ENCODE assay signal across 26 cellular contexts in genomic region chr3:129308636-129309035, GRCh38. TPM values are rescaled to one million over a fixed set of nuclear protein-coding genes. Genes with fewer than 3 reads are reported as not detected.
A peak's percentile ranks its signal among the peaks of the same experiment; 100 is the strongest.
DNase-seq lines count a peak whose midpoint lies in the region; ATAC-seq and TF ChIP-seq lines count a peak whose summit lies in the region.
"Had no signal": no experiment of that assay in that cellular context is flagged by ENCODE, and none has a peak within 500 bp of the region (broad histone marks: within the 10 kb centered on the region; RNA-seq: fewer than 3 reads in every experiment).

No MANE protein-coding gene starts in this region.

- H3K27ac Mint-ChIP-seq in activated CD4-positive, alpha-beta T cell treated with anti-CD3 and anti-CD28 coated beads, Interleukin-2, amount 10 ng/mL, durations not matched to agents 24 days and 14 days = peak overlapping the region; percentile 18
- H3K27ac Mint-ChIP-seq in CD4-positive, alpha-beta T cell = peak overlapping the region; percentile 6
- peak overlapping the region; percentile 34 for H3K27ac Mint-ChIP-seq in activated T-helper 17 cell treated with anti-CD3 and anti-CD28 coated beads, Interleukin-2, amount 50 U/mL, for 72 hours
- H3K27ac Mint-ChIP-seq: activated B cell treated with CpG ODN at 0.5 μM for 24 hours, CD14-positive monocyte, natural killer cell had no signal

- no peaks in the 10 kb centered on the region for H3K9me3 Mint-ChIP-seq in activated CD4-positive, alpha-beta T cell treated with anti-CD3 and anti-CD28 coated beads, Interleukin-2, amount 10 ng/mL, durations not matched to agents 24 days and 14 days
- H3K9me3 Mint-ChIP-seq in CD4-positive, alpha-beta T cell = no peaks in the 10 kb centered on the region
- no peaks in the 10 kb centered on the region for H3K9me3 Mint-ChIP-seq in activated T-helper 17 cell treated with anti-CD3 and anti-CD28 coated beads, Interleukin-2, amount 50 U/mL, for 72 hours
- H3K9me3 Mint-ChIP-seq: activated B cell treated with CpG ODN at 0.5 μM for 24 hours, CD14-positive monocyte, immature natural killer cell, natural killer cell had no signal

- no peak for ATAC-seq in CD4-positive, alpha-beta T cell (ENCODE audit: poor library complexity)
- ATAC-seq in HG02938 (IDR thresholded peaks at IDR 0.05; ENCODE audit: unreplicated experiment) = peak; percentile 38
- ATAC-seq in activated T-helper 17 cell treated with anti-CD3 and anti-CD28 coated beads, Interleukin-2, amount 50 U/mL, for 72 hours (replicated peaks) = peak; percentile 30
- ATAC-seq: left cardiac atrium, natural killer cell, sciatic nerve had no signal

- no peaks in the 10 kb centered on the region for H3K9me3 ChIP-seq in CD4-positive, alpha-beta T cell (ENCODE audit: control insufficient read depth, low read length)
- no peaks in the 10 kb centered on the region for H3K9me3 ChIP-seq in SJCRH30 (replicated peaks)
- H3K9me3 ChIP-seq: colonic mucosa, HAP-1, prostate gland, SJSA1, tibial nerve had no signal

- H3K4me3 ChIP-seq in SJCRH30 = no peak overlapping the region
- H3K4me3 ChIP-seq: colonic mucosa, HAP-1, lung, prostate gland, SJSA1, tibial nerve had no signal

- no peaks in the 10 kb centered on the region for H3K4me1 ChIP-seq in SJCRH30
- H3K4me1 ChIP-seq: colonic mucosa, HAP-1, prostate gland had no signal

- H3K27ac ChIP-seq in CD4-positive, alpha-beta T cell (ENCODE audit: low read depth, low read length) = no peak overlapping the region
- H3K27ac ChIP-seq in SJCRH30 = no peak overlapping the region
- H3K27ac ChIP-seq: colonic mucosa, SJSA1, tibial nerve had no signal

- TF ChIP-seq CTCF in CD4-positive, alpha-beta T cell (IDR thresholded peaks at IDR 0.05) = no peak

- no peak overlapping the region for H3K4me3 Mint-ChIP-seq in activated CD4-positive, alpha-beta T cell treated with anti-CD3 and anti-CD28 coated beads, Interleukin-2, amount 10 ng/mL, durations not matched to agents 24 days and 14 days
- H3K4me3 Mint-ChIP-seq in CD4-positive, alpha-beta T cell = no peak overlapping the region
- no peak overlapping the region for H3K4me3 Mint-ChIP-seq in activated T-helper 17 cell treated with anti-CD3 and anti-CD28 coated beads, Interleukin-2, amount 50 U/mL, for 72 hours
- H3K4me3 Mint-ChIP-seq: activated B cell treated with CpG ODN at 0.5 μM for 24 hours, CD14-positive monocyte, immature natural killer cell, natural killer cell had no signal

- CTCF ChIA-PET in CD4-positive, alpha-beta T cell (lab: Charles Lee) = interaction anchor here (0.7 to 1.5 kb wide), 2 partner anchors 8 to 338 kb away, joined by 3 read pairs; a partner anchor contains a TSS

- no peaks in the 10 kb centered on the region for H3K27me3 ChIP-seq in CD4-positive, alpha-beta T cell (ENCODE audit: control insufficient read depth, insufficient read depth, low read length)
- H3K27me3 ChIP-seq in SJCRH30 = no peaks in the 10 kb centered on the region
- H3K27me3 ChIP-seq: colonic mucosa, tibial nerve had no signal

- intact Hi-C loops in activated CD4-positive, alpha-beta T cell treated with anti-CD3 and anti-CD28 coated beads, Interleukin-2, amount 10 ng/mL, durations not matched to agents 24 days and 14 days (cut with micrococcal nuclease) = loop anchor here (1.0 to 5.0 kb wide), 2 partner anchors 8 to 186 kb away; partner anchors contain the start of gene RAB43
- intact Hi-C loops in CD4-positive, alpha-beta T cell (cut with DNase I, micrococcal nuclease) = no loop called here

- peaks cover 54% of the 10 kb centered on the region for H3K4me1 Mint-ChIP-seq in activated CD4-positive, alpha-beta T cell treated with anti-CD3 and anti-CD28 coated beads, Interleukin-2, amount 10 ng/mL, durations not matched to agents 24 days and 14 days
- H3K4me1 Mint-ChIP-seq in CD4-positive, alpha-beta T cell (ENCODE audit: low read depth) = peaks cover 40% of the 10 kb centered on the region
- peaks cover 21% of the 10 kb centered on the region for H3K4me1 Mint-ChIP-seq in activated T-helper 17 cell treated with anti-CD3 and anti-CD28 coated beads, Interleukin-2, amount 50 U/mL, for 72 hours

- H3K27me3 Mint-ChIP-seq in activated CD4-positive, alpha-beta T cell treated with anti-CD3 and anti-CD28 coated beads, Interleukin-2, amount 10 ng/mL, durations not matched to agents 24 days and 14 days = no peaks in the 10 kb centered on the region
- no peaks in the 10 kb centered on the region for H3K27me3 Mint-ChIP-seq in CD4-positive, alpha-beta T cell
- H3K27me3 Mint-ChIP-seq in activated T-helper 17 cell treated with anti-CD3 and anti-CD28 coated beads, Interleukin-2, amount 50 U/mL, for 72 hours = no peaks in the 10 kb centered on the region
- H3K27me3 Mint-ChIP-seq: activated B cell treated with CpG ODN at 0.5 μM for 24 hours had no signal

- POLR2A ChIA-PET in CD4-positive, alpha-beta T cell (lab: Charles Lee) = interaction anchor here (0.6 kb wide), 1 partner anchor 7 kb away, joined by 3 read pairs; a partner anchor contains a TSS

- peaks cover 26% of the 10 kb centered on the region for H3K36me3 Mint-ChIP-seq in activated CD4-positive, alpha-beta T cell treated with anti-CD3 and anti-CD28 coated beads, Interleukin-2, amount 10 ng/mL, durations not matched to agents 24 days and 14 days (ENCODE audit: low read depth)
- H3K36me3 Mint-ChIP-seq in CD4-positive, alpha-beta T cell (ENCODE audit: low read depth) = peaks cover 34% of the 10 kb centered on the region
- H3K36me3 Mint-ChIP-seq in activated T-helper 17 cell treated with anti-CD3 and anti-CD28 coated beads, Interleukin-2, amount 50 U/mL, for 72 hours (ENCODE audit: low read depth) = peaks cover 37% of the 10 kb centered on the region
- H3K36me3 Mint-ChIP-seq: natural killer cell had no signal

- peaks cover 4% of the 10 kb centered on the region for H3K36me3 ChIP-seq in SJCRH30
- H3K36me3 ChIP-seq: colonic mucosa, prostate gland had no signal

- no peak for DNase-seq in activated CD4-positive, alpha-beta T cell treated with anti-CD3 and anti-CD28 coated beads, Interleukin-2, amount 10 ng/mL, durations not matched to agents 24 days and 14 days
- DNase-seq in activated CD4-positive, alpha-beta T cell treated with anti-CD3 and anti-CD28 coated beads, Interleukin-2, amount 50 U/mL, for 48 hours = no peak
- no peak for DNase-seq in CD4-positive, alpha-beta T cell
- DNase-seq in hepatic stellate cell (ENCODE audit: low spot score) (no peak), SJCRH30 (no peak), activated gamma-delta T cell treated with Interleukin-2 at 50 U/mL for 16 hours (no peak)
- DNase-seq: activated B cell treated with CpG ODN at 0.5 μM for 24 hours; colonic mucosa; effector CD4-positive, alpha-beta T cell; immature natural killer cell; left cardiac atrium; natural killer cell; NCI-H1436 treated with DMSO at 0.1 percent for 48 hours; NCI-H226; NCI-H69; nucleus accumbens; T-helper 1 cell had no signal

RNA-seq across cellular contexts. Expression of gene HMCES, which starts 30.0 kb away (rescaled TPM):
- 58.3 and 62.6 TPM in 2 replicates for total RNA-seq in activated CD4-positive, alpha-beta T cell treated with anti-CD3 and anti-CD28 coated beads, Interleukin-2, amount 10 ng/mL, durations not matched to agents 24 days and 14 days
- total RNA-seq in CD4-positive, alpha-beta T cell = 10 to 100 TPM; 63.5 to 64.0 TPM
- total RNA-seq in activated T-helper 17 cell treated with anti-CD3 and anti-CD28 coated beads, Interleukin-2, amount 50 U/mL, for 72 hours = 10 to 100 TPM; 52.5 to 55.3 TPM
- 29.1 and 30.7 TPM in 2 replicates for total RNA-seq in SJCRH30 (2014; rRNA removed; shearing (Covaris generic))

RNA-seq across cellular contexts. Expression of gene COPG1, which starts 59.2 kb away (rescaled TPM):
- total RNA-seq in activated CD4-positive, alpha-beta T cell treated with anti-CD3 and anti-CD28 coated beads, Interleukin-2, amount 10 ng/mL, durations not matched to agents 24 days and 14 days = 142 and 164 TPM in 2 replicates
- total RNA-seq in CD4-positive, alpha-beta T cell = 10 to 100 TPM; 77.7 to 79.3 TPM
- 100 to 1,000 TPM; 150 to 157 TPM for total RNA-seq in activated T-helper 17 cell treated with anti-CD3 and anti-CD28 coated beads, Interleukin-2, amount 50 U/mL, for 72 hours
- 87.3 and 89.5 TPM in 2 replicates for total RNA-seq in SJCRH30 (2014; rRNA removed; shearing (Covaris generic))
